Comparison of ENCODE assay signal across 10 cellular contexts in the genomic region with DNA sequence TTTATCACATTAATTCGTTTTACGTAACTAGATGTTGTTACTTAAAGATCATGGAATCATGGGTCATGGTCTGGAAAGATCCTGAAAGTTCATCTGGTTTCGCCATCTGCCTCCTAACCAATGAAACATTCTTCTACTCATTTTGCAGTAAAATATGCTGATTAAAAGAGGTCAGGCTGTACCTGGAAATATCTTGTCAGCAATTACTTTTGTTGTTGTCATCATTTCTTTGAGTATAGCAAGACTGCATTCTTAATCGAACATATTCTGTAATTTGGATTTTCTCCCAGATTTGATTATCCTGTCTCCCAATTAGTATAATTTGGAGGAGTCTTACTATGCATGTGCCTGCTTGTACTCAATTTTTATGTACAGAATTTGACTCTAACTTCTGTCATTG.
"Had no signal": no experiment of that assay in that cellular context is flagged by ENCODE, and none has a peak within 500 bp of the region (broad histone marks: within the 10 kb centered on the region; RNA-seq: fewer than 3 reads in every experiment).

No MANE protein-coding gene starts in this region.

- H3K4me1 ChIP-seq: HAP-1 had no signal

- H3K27ac ChIP-seq: GM23248 had no signal

- ATAC-seq: GM23338, HCT116 had no signal

- FAIRE-seq: H54 had no signal

- H3K4me2 ChIP-seq: GM23338 had no signal

- DNase-seq: GM23248, GOT3, H7, H9, HCEC 1CT, HFFc6 had no signal

- H3K36me3 ChIP-seq: HAP-1 had no signal

- H3K9me3 ChIP-seq: HAP-1 had no signal

- H2AFZ ChIP-seq: GM23248, GM23338 had no signal

- H3K9ac ChIP-seq: GM23248 had no signal

- H3K4me3 ChIP-seq: GM23248, GM23338, HAP-1 had no signal
